1 cellular context compared by ENCODE assay signal in genomic region chr19:3192228-3192635, GRCh38.
TF ChIP-seq lines count a peak whose summit lies in the region.

No MANE protein-coding gene starts in this region.

TF ChIP-seq in K562, 482 proteins besides CTCF, POLR2A, EP300 and RAD21:
- TF ChIP-seq, protein P1, sequence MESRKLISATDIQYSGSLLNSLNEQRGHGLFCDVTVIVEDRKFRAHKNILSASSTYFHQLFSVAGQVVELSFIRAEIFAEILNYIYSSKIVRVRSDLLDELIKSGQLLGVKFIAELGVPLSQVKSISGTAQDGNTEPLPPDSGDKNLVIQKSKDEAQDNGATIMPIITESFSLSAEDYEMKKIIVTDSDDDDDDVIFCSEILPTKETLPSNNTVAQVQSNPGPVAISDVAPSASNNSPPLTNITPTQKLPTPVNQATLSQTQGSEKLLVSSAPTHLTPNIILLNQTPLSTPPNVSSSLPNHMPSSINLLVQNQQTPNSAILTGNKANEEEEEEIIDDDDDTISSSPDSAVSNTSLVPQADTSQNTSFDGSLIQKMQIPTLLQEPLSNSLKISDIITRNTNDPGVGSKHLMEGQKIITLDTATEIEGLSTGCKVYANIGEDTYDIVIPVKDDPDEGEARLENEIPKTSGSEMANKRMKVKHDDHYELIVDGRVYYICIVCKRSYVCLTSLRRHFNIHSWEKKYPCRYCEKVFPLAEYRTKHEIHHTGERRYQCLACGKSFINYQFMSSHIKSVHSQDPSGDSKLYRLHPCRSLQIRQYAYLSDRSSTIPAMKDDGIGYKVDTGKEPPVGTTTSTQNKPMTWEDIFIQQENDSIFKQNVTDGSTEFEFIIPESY (CRISPR knock-in tag; IDR thresholded peaks at IDR 0.05) = peak; percentile 65; the same call in 1 of the 2 replicates
- no peak for TF ChIP-seq NFYB (IDR thresholded peaks at IDR 0.05; ENCODE audit: extremely low read depth, insufficient read length)
- peak; percentile 37; the same call in 1 of the 2 replicates for TF ChIP-seq HNRNPL (IDR thresholded peaks at IDR 0.05; ENCODE audit: low read depth, low read length)
- TF ChIP-seq SIN3B (IDR thresholded peaks at IDR 0.05; ENCODE audit: low read depth) = no peak
